23 cellular contexts compared by ENCODE assay signal in genomic region chr12:89432396-89432795, GRCh38.
A peak's percentile ranks its signal among the peaks of the same experiment; 100 is the strongest.
DNase-seq lines count a peak whose midpoint lies in the region; ATAC-seq and TF ChIP-seq lines count a peak whose summit lies in the region.
"Had no signal": no experiment of that assay in that cellular context is flagged by ENCODE, and none has a peak within 500 bp of the region (broad histone marks: within the 10 kb centered on the region; RNA-seq: fewer than 3 reads in every experiment).

No MANE protein-coding gene starts in this region.

- no peaks in the 10 kb centered on the region for H3K9me3 Mint-ChIP-seq in activated naive CD8-positive, alpha-beta T cell treated with anti-CD3 and anti-CD28 coated beads, Interleukin-2, amount 10 ng/mL, durations not matched to agents 7 days and 5 days
- no peaks in the 10 kb centered on the region for H3K9me3 Mint-ChIP-seq in activated naive CD8-positive, alpha-beta T cell treated with anti-CD3 and anti-CD28 coated beads for 36 hours
- H3K9me3 Mint-ChIP-seq: CD4-positive, alpha-beta T cell; CD8-positive, alpha-beta memory T cell had no signal

- no peak for ATAC-seq in activated naive CD8-positive, alpha-beta T cell treated with anti-CD3 and anti-CD28 coated beads, Interleukin-2, amount 10 ng/mL, durations not matched to agents 7 days and 5 days (ENCODE audit: low read depth)
- peak; percentile 27 for ATAC-seq in upper lobe of right lung
- ATAC-seq in HG02981 (IDR thresholded peaks at IDR 0.05; ENCODE audit: unreplicated experiment), result no peak
- ATAC-seq: A549, GM12878 had no signal

- peaks cover 9% of the 10 kb centered on the region for H3K4me1 Mint-ChIP-seq in activated naive CD8-positive, alpha-beta T cell treated with anti-CD3 and anti-CD28 coated beads, Interleukin-2, amount 10 ng/mL, durations not matched to agents 7 days and 5 days
- peaks cover 9% of the 10 kb centered on the region for H3K4me1 Mint-ChIP-seq in activated naive CD8-positive, alpha-beta T cell treated with anti-CD3 and anti-CD28 coated beads for 36 hours

- no peak for TF ChIP-seq CTCF in liver (IDR thresholded peaks at IDR 0.05; ENCODE audit: low read depth, low read length, missing input control)
- no peak for TF ChIP-seq CTCF in upper lobe of right lung (IDR thresholded peaks at IDR 0.05)

- H3K27me3 Mint-ChIP-seq in activated naive CD8-positive, alpha-beta T cell treated with anti-CD3 and anti-CD28 coated beads, Interleukin-2, amount 10 ng/mL, durations not matched to agents 7 days and 5 days, result no peaks in the 10 kb centered on the region
- H3K27me3 Mint-ChIP-seq in activated naive CD8-positive, alpha-beta T cell treated with anti-CD3 and anti-CD28 coated beads for 36 hours, result no peaks in the 10 kb centered on the region
- H3K27me3 Mint-ChIP-seq: CD4-positive, alpha-beta T cell; CD8-positive, alpha-beta memory T cell had no signal

- H3K4me3 ChIP-seq in liver (ENCODE audit: low read depth in 1 of 3, low read length in 3 of 3) (no peak overlapping the region), upper lobe of right lung (no peak overlapping the region)
- H3K4me3 ChIP-seq: A549; BLaER1 treated with 17β-estradiol and CSF1 and Interleukin-3, amounts not matched to agents 10 nM and 100 nM; GM12878 had no signal

- peaks cover 0 to 8% (median 4%) of the 10 kb centered on the region in 4 donors for H3K4me1 ChIP-seq in liver (ENCODE audit: control insufficient read depth in 4 of 4, insufficient read depth in 4 of 4, low read length in 3 of 4)
- H3K4me1 ChIP-seq in upper lobe of right lung, result no peaks in the 10 kb centered on the region
- H3K4me1 ChIP-seq: A549, BE2C had no signal

- peak in 1 of 2 donors; percentile 12 for TF ChIP-seq RAD21 in liver (IDR thresholded peaks at IDR 0.05)

- no peak overlapping the region for H3K4me3 Mint-ChIP-seq in activated naive CD8-positive, alpha-beta T cell treated with anti-CD3 and anti-CD28 coated beads, Interleukin-2, amount 10 ng/mL, durations not matched to agents 7 days and 5 days
- H3K4me3 Mint-ChIP-seq in activated naive CD8-positive, alpha-beta T cell treated with anti-CD3 and anti-CD28 coated beads for 36 hours, result no peak overlapping the region
- H3K4me3 Mint-ChIP-seq: CD14-positive monocyte; CD4-positive, alpha-beta T cell; CD8-positive, alpha-beta memory T cell had no signal

- peaks cover 54% of the 10 kb centered on the region for H3K36me3 Mint-ChIP-seq in activated naive CD8-positive, alpha-beta T cell treated with anti-CD3 and anti-CD28 coated beads, Interleukin-2, amount 10 ng/mL, durations not matched to agents 7 days and 5 days
- H3K36me3 Mint-ChIP-seq in activated naive CD8-positive, alpha-beta T cell treated with anti-CD3 and anti-CD28 coated beads for 36 hours, result peaks cover 28% of the 10 kb centered on the region

- peak overlapping the region; percentile 17 for H3K27ac Mint-ChIP-seq in activated naive CD8-positive, alpha-beta T cell treated with anti-CD3 and anti-CD28 coated beads, Interleukin-2, amount 10 ng/mL, durations not matched to agents 7 days and 5 days
- no peak overlapping the region for H3K27ac Mint-ChIP-seq in activated naive CD8-positive, alpha-beta T cell treated with anti-CD3 and anti-CD28 coated beads for 36 hours
- H3K27ac Mint-ChIP-seq: CD4-positive, alpha-beta T cell had no signal

- H3K27me3 ChIP-seq in liver (ENCODE audit: control insufficient read depth in 4 of 4, insufficient read depth in 4 of 4, low read length in 3 of 4) (no peaks in the 10 kb centered on the region), upper lobe of right lung (no peaks in the 10 kb centered on the region)
- H3K27me3 ChIP-seq: BE2C; BLaER1 treated with 17β-estradiol and CSF1 and Interleukin-3, amounts not matched to agents 10 nM and 100 nM had no signal

- WGBS in liver, result 92% methylated on average over 1 of the region's 1 CpG

- no peak overlapping the region for H3K9ac ChIP-seq in liver (ENCODE audit: low read depth in 1 of 2, low read length in 2 of 2)
- H3K9ac ChIP-seq: BLaER1 treated with 17β-estradiol and CSF1 and Interleukin-3, amounts not matched to agents 10 nM and 100 nM had no signal

- POLR2A ChIA-PET in activated naive CD8-positive, alpha-beta T cell treated with anti-CD3 and anti-CD28 coated beads, Interleukin-2, amount 10 ng/mL, durations not matched to agents 7 days and 5 days (lab: Charles Lee), result interaction anchor here (0.7 kb wide), 1 partner anchor 19 kb away, joined by 6 read pairs; no protein-coding TSS in a partner anchor

- no peak overlapping the region for H3K27ac ChIP-seq in liver (ENCODE audit: low read depth in 1 of 2, low read length in 2 of 2)
- no peak overlapping the region for H3K27ac ChIP-seq in upper lobe of right lung
- H3K27ac ChIP-seq: A549 had no signal

- H3K9me3 ChIP-seq in liver (ENCODE audit: control insufficient read depth in 4 of 4, low read length in 3 of 4) (no peaks in the 10 kb centered on the region), upper lobe of right lung (no peaks in the 10 kb centered on the region)
- H3K9me3 ChIP-seq: A549; BE2C; BLaER1 treated with 17β-estradiol and CSF1 and Interleukin-3, amounts not matched to agents 10 nM and 100 nM had no signal

- DNase-seq in activated naive CD8-positive, alpha-beta T cell treated with anti-CD3 and anti-CD28 coated beads, Interleukin-2, amount 10 ng/mL, durations not matched to agents 7 days and 5 days, result no peak
- no peak for DNase-seq in activated naive CD8-positive, alpha-beta T cell treated with anti-CD3 and anti-CD28 coated beads for 36 hours
- DNase-seq in upper lobe of right lung (no peak), SK-N-DZ (ENCODE audit: low spot score) (no peak)
- DNase-seq: 8988T; ACHN; AML-193; BE2C; CD4-positive, alpha-beta T cell; CD8-positive, alpha-beta memory T cell; DMS 273 treated with DMSO at 0.1 percent for 48 hours; DMS79; EL; GDM1; GOT3; H7; HCEC 1CT had no signal

- H3K36me3 ChIP-seq in liver (ENCODE audit: control insufficient read depth in 4 of 4, insufficient read depth in 3 of 4, low read depth in 1 of 4, low read length in 3 of 4), result peaks cover 0 to 1% (median 0%) of the 10 kb centered on the region in 4 donors
- H3K36me3 ChIP-seq in upper lobe of right lung, result no peaks in the 10 kb centered on the region
- H3K36me3 ChIP-seq: BE2C had no signal

- intact Hi-C loops in upper lobe of right lung (cut with DNase I), result no loop called here

TF ChIP-seq in liver, 16 proteins besides CTCF, POLR2A, EP300 and RAD21 (continues in another document):
- TF ChIP-seq NR2F2 (IDR thresholded peaks at IDR 0.05) (no peak), HNF4A (conservative IDR thresholded peaks at IDR 0.05) (peak; percentile 18 to 34), RXRA (IDR thresholded peaks at IDR 0.05) (no peak), ATF3 (IDR thresholded peaks at IDR 0.05) (no peak), REST (IDR thresholded peaks at IDR 0.05) (no peak), MAX (IDR thresholded peaks at IDR 0.05) (no peak), SP1 (IDR thresholded peaks at IDR 0.05) (no peak), FOXA2 (IDR thresholded peaks at IDR 0.05) (peak; percentile 85), EGR1 (IDR thresholded peaks at IDR 0.05; ENCODE audit: low read depth in 2 of 2) (no peak), HNF4G (IDR thresholded peaks at IDR 0.05) (no peak), TAF1 (conservative IDR thresholded peaks at IDR 0.05) (no peak), YY1 (IDR thresholded peaks at IDR 0.05) (no peak), FOXA1 (IDR thresholded peaks at IDR 0.05) (peak; percentile 59)
- TF ChIP-seq, protein P1, sequence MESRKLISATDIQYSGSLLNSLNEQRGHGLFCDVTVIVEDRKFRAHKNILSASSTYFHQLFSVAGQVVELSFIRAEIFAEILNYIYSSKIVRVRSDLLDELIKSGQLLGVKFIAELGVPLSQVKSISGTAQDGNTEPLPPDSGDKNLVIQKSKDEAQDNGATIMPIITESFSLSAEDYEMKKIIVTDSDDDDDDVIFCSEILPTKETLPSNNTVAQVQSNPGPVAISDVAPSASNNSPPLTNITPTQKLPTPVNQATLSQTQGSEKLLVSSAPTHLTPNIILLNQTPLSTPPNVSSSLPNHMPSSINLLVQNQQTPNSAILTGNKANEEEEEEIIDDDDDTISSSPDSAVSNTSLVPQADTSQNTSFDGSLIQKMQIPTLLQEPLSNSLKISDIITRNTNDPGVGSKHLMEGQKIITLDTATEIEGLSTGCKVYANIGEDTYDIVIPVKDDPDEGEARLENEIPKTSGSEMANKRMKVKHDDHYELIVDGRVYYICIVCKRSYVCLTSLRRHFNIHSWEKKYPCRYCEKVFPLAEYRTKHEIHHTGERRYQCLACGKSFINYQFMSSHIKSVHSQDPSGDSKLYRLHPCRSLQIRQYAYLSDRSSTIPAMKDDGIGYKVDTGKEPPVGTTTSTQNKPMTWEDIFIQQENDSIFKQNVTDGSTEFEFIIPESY (IDR thresholded peaks at IDR 0.05), result no peak
